ENCODE assay signal across 10 cellular contexts in the genomic region with DNA sequence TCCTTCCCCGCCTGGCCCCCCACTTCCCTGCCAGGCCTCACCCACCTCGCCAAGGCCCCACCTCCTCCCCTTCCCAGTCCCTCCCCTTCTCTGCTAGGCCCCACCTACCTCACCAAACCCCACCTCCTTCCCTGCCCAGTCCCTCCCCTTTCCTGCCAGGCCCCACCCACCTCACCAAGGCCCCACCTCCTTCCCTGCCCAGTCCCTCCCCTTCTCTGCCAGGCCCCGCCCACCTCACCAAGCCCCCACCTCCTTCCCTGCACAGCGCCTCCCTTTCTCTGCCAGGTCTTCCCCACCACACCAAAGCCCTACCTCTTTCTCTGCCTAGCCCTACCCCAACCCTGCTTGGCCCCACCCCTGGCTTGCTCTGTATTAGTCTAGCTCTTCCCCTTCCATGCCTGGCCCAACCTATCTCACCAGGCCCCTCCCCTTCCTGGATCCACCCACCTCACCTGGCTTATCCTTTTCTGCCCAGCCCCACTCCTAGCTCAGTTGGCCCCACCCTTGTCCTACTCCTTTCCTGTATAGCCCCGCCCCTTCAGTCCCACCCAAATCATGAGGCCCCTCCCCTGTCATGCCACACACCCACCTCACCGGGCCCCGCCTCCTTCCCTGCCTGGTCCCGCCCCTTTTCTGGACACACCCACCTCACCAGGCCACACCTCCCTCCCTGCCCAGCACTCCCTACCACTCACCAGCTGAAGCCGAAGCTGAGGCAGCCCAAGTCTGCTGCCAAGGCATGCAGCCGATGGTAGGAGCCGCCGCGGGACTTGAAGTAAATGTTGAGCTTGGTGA. TPM values are rescaled to one million over a fixed set of nuclear protein-coding genes. Genes with fewer than 3 reads are reported as not detected.
A peak's percentile ranks its signal among the peaks of the same experiment; 100 is the strongest.
DNase-seq lines count a peak whose midpoint lies in the region; ATAC-seq and TF ChIP-seq lines count a peak whose summit lies in the region.
"Had no signal": no experiment of that assay in that cellular context is flagged by ENCODE, and none has a peak within 500 bp of the region (broad histone marks: within the 10 kb centered on the region; RNA-seq: fewer than 3 reads in every experiment).

No MANE protein-coding gene starts in this region.

- H3K27ac ChIP-seq in 22Rv1 = peak overlapping the region; percentile 46
- no peak overlapping the region for H3K27ac ChIP-seq in Peyer's patch
- H3K27ac ChIP-seq: thoracic aorta had no signal

- no peak for TF ChIP-seq POLR2A in Peyer's patch (IDR thresholded peaks at IDR 0.05)

- DNase-seq in EH (ENCODE audit: low read depth) (peak; percentile 27), Peyer's patch (peak in 2 of 3 donors; percentile 71 to 80), NCI-H2171 (lab: John Stamatoyannopoulos, UW) (no peak), AML-193 (lab: John Stamatoyannopoulos, UW) (no peak), epidermal melanocyte (ENCODE audit: insufficient read length, low spot score) (no peak), GM19240 (ENCODE audit: insufficient read length, low spot score) (no peak)
- DNase-seq: NCI-H2171 treated with DMSO at 0.1 percent for 48 hours had no signal

- TF ChIP-seq CTCF in 22Rv1 (IDR thresholded peaks at IDR 0.05) (no peak), Peyer's patch (IDR thresholded peaks at IDR 0.05) (no peak)

- H3K4me1 ChIP-seq in Peyer's patch = no peaks in the 10 kb centered on the region

- H3K27me3 ChIP-seq in Peyer's patch = no peaks in the 10 kb centered on the region

- no peak overlapping the region for H3K4me3 ChIP-seq in Peyer's patch
- H3K4me3 ChIP-seq: thoracic aorta had no signal

- H3K9me3 ChIP-seq in Peyer's patch = no peaks in the 10 kb centered on the region

- ATAC-seq in esophagus mucosa = peak; percentile 84

- no peaks in the 10 kb centered on the region for H3K36me3 ChIP-seq in Peyer's patch
- H3K36me3 ChIP-seq: thoracic aorta had no signal

RNA-seq across cellular contexts. Expression of a gene that starts 16.2 kb away (rescaled TPM):
- not detected for total RNA-seq in Peyer's patch
- not detected for total RNA-seq in esophagus mucosa

RNA-seq across cellular contexts. Expression of a gene that starts 39.4 kb away (rescaled TPM):
- 100 to 1,000 TPM; 205 to 257 (median 224) TPM for total RNA-seq in Peyer's patch
- 177 TPM for total RNA-seq in esophagus mucosa

RNA-seq across cellular contexts. Expression of a gene that starts 39.7 kb away (rescaled TPM):
- total RNA-seq in Peyer's patch (10 to 100 TPM; 37.0 to 76.9 (median 47.1) TPM), esophagus mucosa (56.0 TPM)

RNA-seq across cellular contexts. Expression of a gene that starts 48.0 kb away (rescaled TPM):
- total RNA-seq in Peyer's patch = 100 to 1,000 TPM in 3 of 4 donors, 10 to 100 TPM in 1; 63.9 to 157 (median 127) TPM
- total RNA-seq in esophagus mucosa = 38.4 TPM

Comparison
In these comparisons a context has a peak if more than half of its experiments do, and no peak if none do; other contexts are left out.
1. DNase-seq: peak in EH (single experiment) and Peyer's patch (2 of 3); none in NCI-H2171 (single experiment), AML-193 (0 of 2), epidermal melanocyte (single experiment) and GM19240 (single experiment).